ENCODE assay signal across 12 cellular contexts in the genomic region with DNA sequence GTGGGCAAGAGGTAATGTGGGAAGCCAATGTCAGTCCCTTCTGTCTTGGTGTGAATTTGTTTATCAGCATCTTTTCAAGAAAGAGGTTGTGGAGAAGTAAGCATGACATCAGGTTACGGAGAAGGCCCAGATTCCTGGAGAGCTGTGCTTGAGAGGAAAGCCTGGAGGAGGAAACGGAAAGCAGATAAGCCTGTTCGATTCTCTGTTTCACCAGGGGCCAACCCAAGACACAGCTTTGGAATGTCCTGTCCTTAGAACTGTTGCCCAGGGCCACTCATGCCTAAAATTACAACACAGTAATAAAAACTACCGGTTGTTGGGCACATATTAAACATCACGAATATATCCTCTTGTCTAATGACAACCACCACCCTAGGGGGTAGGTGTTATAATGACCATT.
"Had no signal": no experiment of that assay in that cellular context is flagged by ENCODE, and none has a peak within 500 bp of the region (broad histone marks: within the 10 kb centered on the region; RNA-seq: fewer than 3 reads in every experiment).

No MANE protein-coding gene starts in this region.

- H3K9me3 ChIP-seq: gastrocnemius medialis, uterus had no signal

- H3K27ac ChIP-seq: gastrocnemius medialis, skin epidermis, uterus had no signal

- H3K36me3 ChIP-seq: gastrocnemius medialis, uterus had no signal

- H3K4me3 ChIP-seq: gastrocnemius medialis, skin epidermis, uterus had no signal

- DNase-seq: activated CD4-positive, alpha-beta T cell treated with anti-CD3 and anti-CD28 coated beads, Interleukin-2, amount 50 U/mL, for 48 hours; activated CD4-positive, CD25-positive, alpha-beta regulatory T cell treated with anti-CD3 and anti-CD28 coated beads, Interleukin-2, amount 50 U/mL, for 72 hours; activated gamma-delta T cell treated with Interleukin-2 at 50 U/mL for 16 hours; activated naive CD8-positive, alpha-beta T cell treated with anti-CD3 and anti-CD28 coated beads for 36 hours; activated T-cell treated with anti-CD3 and anti-CD28 coated beads, Interleukin-2, amount 50 U/mL, for 48 hours; gastrocnemius medialis; hypothalamus; left colon; mesenchymal stem cell; T-helper 9 cell; uterus had no signal

- H3K27me3 ChIP-seq: gastrocnemius medialis, uterus had no signal

- H3K4me1 ChIP-seq: uterus had no signal
